26 cellular contexts compared by ENCODE assay signal in the genomic region with DNA sequence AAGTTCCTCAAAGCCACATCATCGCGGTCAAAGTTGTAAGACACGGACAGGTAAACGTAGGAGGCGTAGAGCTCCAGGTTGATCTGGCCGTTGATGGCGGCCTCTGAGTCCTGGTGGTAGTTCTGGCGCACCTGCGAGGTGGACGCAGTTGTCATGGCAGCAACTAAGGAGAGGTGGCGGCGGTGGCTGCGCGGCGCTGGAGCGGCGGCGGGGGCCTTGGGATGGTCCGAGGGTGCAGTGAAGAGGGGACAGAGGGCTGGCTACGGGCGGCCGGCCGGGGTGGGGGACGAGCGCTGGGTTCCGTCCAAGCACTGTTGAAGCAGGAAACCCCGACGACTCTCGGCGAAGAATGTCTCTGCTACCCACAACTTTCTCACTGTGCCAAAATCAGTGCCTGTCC.
"Had no signal": no experiment of that assay in that cellular context is flagged by ENCODE, and none has a peak within 500 bp of the region (broad histone marks: within the 10 kb centered on the region; RNA-seq: fewer than 3 reads in every experiment).

No MANE protein-coding gene starts in this region.

- H3K27me3 ChIP-seq: breast epithelium, esophagus squamous epithelium, left lung, sigmoid colon, suprapubic skin, tibial artery had no signal

- H3K4me3 ChIP-seq: breast epithelium, esophagus squamous epithelium, left lung, lung, mucosa of descending colon, sigmoid colon, suprapubic skin, tibial artery had no signal

- H3K4me3 Mint-ChIP-seq: activated CD4-positive, alpha-beta T cell treated with anti-CD3 and anti-CD28 coated beads for 36 hours; activated CD8-positive, alpha-beta T cell treated with anti-CD3 and anti-CD28 coated beads, Interleukin-2, amount 10 ng/mL, durations not matched to agents 7 days and 5 days; neural crest cell; T-helper 2 cell treated with Interferon-gamma antibody and Interleukin-4, amounts not matched to agents 5 μg/mL and 100 μg/mL, for 36 hours had no signal

- ATAC-seq: activated CD4-positive, alpha-beta T cell treated with anti-CD3 and anti-CD28 coated beads for 36 hours; activated CD8-positive, alpha-beta T cell treated with anti-CD3 and anti-CD28 coated beads, Interleukin-2, amount 10 ng/mL, durations not matched to agents 7 days and 5 days; left lung; mucosa of descending colon had no signal

- H3K27me3 Mint-ChIP-seq: activated CD4-positive, alpha-beta T cell treated with anti-CD3 and anti-CD28 coated beads for 36 hours had no signal

- H3K9me3 ChIP-seq: breast epithelium, esophagus squamous epithelium, left lung, mucosa of descending colon, sigmoid colon, suprapubic skin, tibial artery had no signal

- H3K27ac Mint-ChIP-seq: activated CD8-positive, alpha-beta T cell treated with anti-CD3 and anti-CD28 coated beads, Interleukin-2, amount 10 ng/mL, durations not matched to agents 7 days and 5 days; T-helper 2 cell treated with Interferon-gamma antibody and Interleukin-4, amounts not matched to agents 5 μg/mL and 100 μg/mL, for 36 hours had no signal

- H3K9me3 Mint-ChIP-seq: neural crest cell; T-helper 2 cell treated with Interferon-gamma antibody and Interleukin-4, amounts not matched to agents 5 μg/mL and 100 μg/mL, for 36 hours had no signal

- H3K27ac ChIP-seq: breast epithelium, epithelial cell of prostate, esophagus squamous epithelium, left lung, sigmoid colon, suprapubic skin, tibial artery had no signal

- H3K36me3 ChIP-seq: breast epithelium, left lung had no signal

- DNase-seq: activated CD4-positive, alpha-beta T cell treated with anti-CD3 and anti-CD28 coated beads for 36 hours; activated CD4-positive, CD25-positive, alpha-beta regulatory T cell; activated CD8-positive, alpha-beta T cell treated with anti-CD3 and anti-CD28 coated beads, Interleukin-2, amount 10 ng/mL, durations not matched to agents 7 days and 5 days; activated gamma-delta T cell treated with Interleukin-2 at 50 U/mL for 16 hours; activated naive CD4-positive, alpha-beta T cell treated with anti-CD3 and anti-CD28 coated beads, Interleukin-2, amount 50 U/mL, for 16 hours; central memory CD4-positive, alpha-beta T cell; dermis blood vessel endothelial cell; effector CD4-positive, alpha-beta T cell; esophagus squamous epithelium; foreskin melanocyte; mesendoderm; mucosa of descending colon; occipital lobe; sigmoid colon; small intestine; stimulated activated CD4-positive, alpha-beta T cell treated with anti-CD3 and anti-CD28 coated beads, Interleukin-1b, Interleukin-23, amount 100 ng/mL, for 48 hours; stimulated activated naive CD4-positive, alpha-beta T cell; T-helper 1 cell; tibial artery had no signal
